Comparison of ENCODE assay signal across 16 cellular contexts in the genomic region with DNA sequence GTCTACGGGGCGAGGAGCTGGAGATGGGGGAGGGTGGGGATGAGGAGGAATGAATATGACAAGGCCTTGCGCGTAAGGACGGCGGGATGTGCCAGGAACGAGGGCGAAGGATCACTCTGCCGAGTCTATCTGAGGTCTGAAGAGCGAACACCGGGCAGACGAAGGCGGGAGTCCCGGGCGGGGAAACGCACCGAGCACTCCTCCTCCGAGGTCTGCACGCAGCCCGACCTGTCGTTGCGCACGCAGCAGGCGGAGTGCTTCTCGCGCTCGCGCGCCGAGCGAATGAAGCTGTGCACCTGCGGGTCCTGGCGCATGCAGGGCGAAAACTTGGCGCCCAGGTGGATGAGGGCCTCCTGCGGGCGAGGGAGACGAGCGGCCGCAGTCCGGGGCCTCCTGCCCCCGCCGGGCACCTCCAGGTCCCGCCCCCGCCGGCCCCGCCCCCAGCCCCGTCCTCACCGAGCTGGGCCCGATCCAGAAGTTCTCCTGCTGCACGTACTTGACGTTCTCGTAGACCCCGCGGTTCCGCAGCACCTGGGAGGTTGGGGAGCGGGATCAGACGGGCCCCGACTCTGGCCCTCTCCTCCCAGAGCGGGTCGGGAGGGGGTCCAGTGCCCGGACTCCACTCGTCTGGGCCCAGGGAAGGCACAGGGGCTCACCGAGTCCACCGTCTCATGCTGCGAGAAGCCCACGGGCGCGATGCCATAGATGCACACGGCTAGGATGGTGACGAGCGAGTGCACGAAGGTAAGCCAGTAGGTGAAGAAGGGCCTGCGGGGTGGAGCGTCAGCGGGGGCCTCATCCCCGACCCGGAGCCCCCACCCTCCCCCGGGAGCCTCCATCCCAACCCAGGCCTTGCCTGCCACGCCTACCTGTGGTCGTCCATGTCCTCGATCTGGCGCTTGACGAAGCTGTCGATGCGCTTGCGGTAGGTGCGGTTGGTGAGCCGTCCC.
"Had no signal": no experiment of that assay in that cellular context is flagged by ENCODE, and none has a peak within 500 bp of the region (broad histone marks: within the 10 kb centered on the region; RNA-seq: fewer than 3 reads in every experiment).

No MANE protein-coding gene starts in this region.

- H3K9me3 ChIP-seq: esophagus muscularis mucosa, ovary, tibial nerve, vagina had no signal

- H3K4me3 ChIP-seq: cardiac muscle cell, esophagus muscularis mucosa, ovary, skin epidermis, tibial nerve, vagina had no signal

- H3K27ac ChIP-seq: cardiac muscle cell, esophagus muscularis mucosa, ovary, skin epidermis, tibial nerve, vagina had no signal

- H3K9me3 Mint-ChIP-seq: activated CD4-positive, alpha-beta memory T cell treated with anti-CD3 and anti-CD28 coated beads, Interleukin-2, amount 10 ng/mL, durations not matched to agents 7 days and 5 days; activated T-cell treated with anti-CD3 and anti-CD28 coated beads, Interleukin-2, amount 50 U/mL, for 24 hours; mesothelial cell of epicardium; nephron progenitor cell had no signal

- H3K27ac Mint-ChIP-seq: activated CD4-positive, alpha-beta memory T cell treated with anti-CD3 and anti-CD28 coated beads, Interleukin-2, amount 10 ng/mL, durations not matched to agents 7 days and 5 days; activated T-cell treated with anti-CD3 and anti-CD28 coated beads, Interleukin-2, amount 50 U/mL, for 24 hours; mesothelial cell of epicardium; nephron progenitor cell had no signal

- DNase-seq: activated CD4-positive, alpha-beta memory T cell treated with anti-CD3 and anti-CD28 coated beads, Interleukin-2, amount 10 ng/mL, durations not matched to agents 7 days and 5 days; activated CD4-positive, alpha-beta T cell treated with anti-CD3 and anti-CD28 coated beads for 4 hours; activated effector memory CD4-positive, alpha-beta T cell treated with Interleukin-2 at 50 U/mL for 16 hours; activated naive CD4-positive, alpha-beta T cell treated with anti-CD3 and anti-CD28 coated beads, Interleukin-2, amount 50 U/mL, for 16 hours; activated T-cell treated with anti-CD3 and anti-CD28 coated beads, Interleukin-2, amount 50 U/mL, for 24 hours; nephron progenitor cell; stimulated activated CD4-positive, alpha-beta T cell treated with anti-CD3 and anti-CD28 coated beads, Interleukin-4, amount 100 ng/mL, for 24 hours; stimulated activated naive CD4-positive, alpha-beta T cell; T-helper 2 cell had no signal

- H3K27me3 ChIP-seq: cardiac muscle cell, esophagus muscularis mucosa, ovary, tibial nerve, vagina had no signal

- H3K36me3 ChIP-seq: ovary had no signal

- H3K4me3 Mint-ChIP-seq: activated CD4-positive, alpha-beta memory T cell treated with anti-CD3 and anti-CD28 coated beads, Interleukin-2, amount 10 ng/mL, durations not matched to agents 7 days and 5 days; activated T-cell treated with anti-CD3 and anti-CD28 coated beads, Interleukin-2, amount 50 U/mL, for 24 hours; mesothelial cell of epicardium; nephron progenitor cell had no signal

- H3K27me3 Mint-ChIP-seq: activated CD4-positive, alpha-beta memory T cell treated with anti-CD3 and anti-CD28 coated beads, Interleukin-2, amount 10 ng/mL, durations not matched to agents 7 days and 5 days had no signal
